In genomic region chrX:2630935-2631742, GRCh38 we compare ENCODE assay signal across 1 cellular context.
A peak's percentile ranks its signal among the peaks of the same experiment; 100 is the strongest.
TF ChIP-seq lines count a peak whose summit lies in the region.
"Not testable (repeated sequence)": the region's sequence is repeated elsewhere in the genome, so short reads cannot be mapped to it uniquely, and the experiment has no call there.

No MANE protein-coding gene starts in this region.

TF ChIP-seq in HepG2, 621 proteins besides CTCF, POLR2A, EP300 and RAD21 (continued from another document):
- TF ChIP-seq CREM (IDR thresholded peaks at IDR 0.05) (peak; percentile 76), GABPA (IDR thresholded peaks at IDR 0.05; ENCODE audit: low read depth, low read length) (peak; percentile 42), GABPA (CRISPR knock-in tag; IDR thresholded peaks at IDR 0.05; ENCODE audit: low read depth) (peak; percentile 80), KAT8 (CRISPR knock-in tag; IDR thresholded peaks at IDR 0.05) (peak; percentile 33; the same call in 1 of the 2 replicates), CEBPG (CRISPR knock-in tag; IDR thresholded peaks at IDR 0.05) (peak; percentile 31; the same call in 1 of the 2 replicates), NR2C2 (CRISPR knock-in tag; IDR thresholded peaks at IDR 0.05; ENCODE audit: borderline replicate concordance) (peak; percentile 95), ELF1 (CRISPR knock-in tag; IDR thresholded peaks at IDR 0.05) (peak; percentile 52; the same call in 1 of the 2 replicates), PHF20 (CRISPR knock-in tag; IDR thresholded peaks at IDR 0.05) (peak; percentile 72)
- not testable (repeated sequence) for TF ChIP-seq CREM (CRISPR knock-in tag; IDR thresholded peaks at IDR 0.05)
